In the genomic region with DNA sequence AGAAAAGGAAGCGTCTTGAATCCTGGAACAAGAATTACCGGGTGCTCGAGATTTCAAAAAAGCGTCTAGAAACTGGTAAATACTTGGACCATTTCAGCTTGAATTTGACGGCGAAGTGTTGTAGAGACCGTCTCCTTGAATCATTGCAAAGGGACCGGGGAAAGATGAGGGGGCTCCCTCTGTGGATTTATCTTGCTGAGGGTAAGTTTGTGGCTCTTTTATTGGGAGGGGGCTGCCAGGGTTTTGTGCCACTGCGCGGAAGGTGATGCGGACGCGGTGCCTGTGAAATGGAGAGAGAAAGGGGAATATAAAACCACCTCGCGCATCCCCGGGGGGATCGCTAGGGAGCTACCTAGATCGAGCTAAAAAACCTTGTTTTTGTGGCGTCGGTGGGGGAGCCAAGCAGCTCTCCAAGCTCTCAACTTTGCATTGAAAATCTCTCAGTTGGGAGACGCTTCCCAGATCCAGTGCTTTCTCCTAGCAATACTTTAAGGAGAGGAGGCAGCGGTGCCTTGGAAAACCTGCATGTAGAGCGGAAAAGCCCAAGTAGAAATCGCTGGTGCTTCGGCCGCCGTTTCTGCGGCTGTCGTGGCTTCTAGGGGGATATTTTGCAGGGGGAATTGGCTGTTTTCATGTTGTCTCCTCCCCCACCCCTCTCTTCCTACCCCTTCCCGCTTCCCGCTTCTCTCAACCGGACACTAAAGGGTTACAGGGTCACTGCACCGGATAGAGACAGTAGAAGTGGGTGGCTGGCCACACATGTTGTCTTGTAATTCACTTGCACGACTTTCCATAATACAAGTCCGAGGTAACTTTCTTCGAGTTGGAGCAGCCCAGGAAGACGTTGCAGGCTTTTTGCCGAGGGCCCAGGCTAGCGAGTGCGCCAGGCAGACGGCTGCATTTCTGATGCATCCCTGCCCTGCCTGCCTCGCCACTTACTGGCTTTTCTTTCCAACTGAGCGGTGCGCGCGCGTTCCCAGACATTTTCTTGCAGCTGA, we compare ENCODE assay signal across 8 cellular contexts.
DNase-seq lines count a peak whose midpoint lies in the region; ATAC-seq and TF ChIP-seq lines count a peak whose summit lies in the region.

No MANE protein-coding gene starts in this region.

- DNase-seq in DMS53 (lab: John Stamatoyannopoulos, UW): peak; percentile 39
- DNase-seq in DMS53 treated with DMSO at 0.1 percent for 48 hours (lab: John Stamatoyannopoulos, UW; ENCODE audit: unreplicated experiment): no peak
- DNase-seq in ascending aorta (ENCODE audit: low spot score in 2 of 2): peak in 1 of 2 donors; percentile 66
- peak; percentile 61 for DNase-seq in iPS DF 19.7 (ENCODE audit: low read depth, low spot score)
- DNase-seq in retinal pigment epithelial cell (ENCODE audit: low read depth): no peak
- DNase-seq in KG1 (lab: John Stamatoyannopoulos, UW): no peak
- no peak for DNase-seq in T1000 (lab: John Stamatoyannopoulos, UW)

- H3K9me3 ChIP-seq in ascending aorta: no peaks in the 10 kb centered on the region

- H3K27ac ChIP-seq in ascending aorta: peak overlapping the region; percentile 32 to 70

- H3K27me3 ChIP-seq in ascending aorta: no peaks in the 10 kb centered on the region

- TF ChIP-seq CTCF in ascending aorta (IDR thresholded peaks at IDR 0.05) (peak in 1 of 3 experiments; percentile 4), retinal pigment epithelial cell (conservative IDR thresholded peaks at IDR 0.05; ENCODE audit: low read depth, low read length) (no peak)

- no peak for ATAC-seq in GM21528 (IDR thresholded peaks at IDR 0.05; ENCODE audit: low FRiP score, unreplicated experiment)

- H3K4me1 ChIP-seq in ascending aorta: no peaks in the 10 kb centered on the region

- intact Hi-C loops in ascending aorta (cut with DNase I): no loop called here

- H3K4me3 ChIP-seq in ascending aorta (peak overlapping the region; percentile 52 to 66), retinal pigment epithelial cell (ENCODE audit: low read length) (peak overlapping the region; percentile 71)

- H3K36me3 ChIP-seq in ascending aorta: no peaks in the 10 kb centered on the region

Comparison
In these comparisons a context has a peak if more than half of its experiments do, and no peak if none do; other contexts are left out.
1. DNase-seq: peak in DMS53 (single experiment) and iPS DF 19.7 (single experiment); none in DMS53 treated with DMSO at 0.1 percent for 48 hours (single experiment), retinal pigment epithelial cell (single experiment), KG1 (single experiment) and T1000 (single experiment).